In the genomic region with DNA sequence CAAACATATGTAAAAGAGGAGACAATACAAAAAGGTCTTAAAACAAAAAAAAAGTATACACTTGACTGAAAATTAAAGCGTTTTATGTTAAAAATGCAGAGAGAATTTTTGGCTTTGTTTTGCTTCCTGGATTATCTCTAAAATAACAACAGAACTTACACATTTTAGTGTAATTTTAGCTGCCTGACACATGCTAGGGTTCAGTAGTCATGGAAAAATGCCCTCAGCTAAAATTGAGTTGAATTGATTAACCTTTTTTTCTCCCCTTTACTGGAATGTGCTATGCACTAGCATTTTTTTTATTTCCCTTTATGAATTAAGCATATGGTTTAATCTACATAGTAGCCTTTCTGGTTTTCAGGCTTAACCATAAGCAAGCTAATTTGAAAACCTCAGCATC, we compare ENCODE assay signal across 22 cellular contexts.
"Had no signal": no experiment of that assay in that cellular context is flagged by ENCODE, and none has a peak within 500 bp of the region (broad histone marks: within the 10 kb centered on the region; RNA-seq: fewer than 3 reads in every experiment).

No MANE protein-coding gene starts in this region.

- H3K4me3 ChIP-seq: left ventricle myocardium inferior, smooth muscle cell, tibial nerve, uterus had no signal

- H3K27me3 ChIP-seq: neutrophil, tibial nerve, uterus had no signal

- H3K4me3 Mint-ChIP-seq: activated CD4-positive, alpha-beta T cell treated with anti-CD3 and anti-CD28 coated beads, Interleukin-2, amount 10 ng/mL, durations not matched to agents 7 days and 5 days; activated naive CD8-positive, alpha-beta T cell treated with anti-CD3 and anti-CD28 coated beads, Interleukin-2, amount 10 ng/mL, durations not matched to agents 7 days and 5 days; activated T-helper 1 cell treated with anti-CD3 and anti-CD28 coated beads, Interleukin-12 subunit alpha, Interleukin-12 subunit beta, Interleukin-2, Interleukin-4 antibody, amounts not matched to agents 30 ng/mL and 10 ng/mL and 1 ng/mL, durations not matched to agents 14 hours and 24 hours and 36 hours; memory B cell; natural killer cell; T-cell had no signal

- H3K4me1 ChIP-seq: left ventricle myocardium inferior, tibial nerve, uterus had no signal

- H3K36me3 ChIP-seq: neutrophil, uterus had no signal

- ATAC-seq: natural killer cell, right cardiac atrium, T-cell had no signal

- H3K27ac Mint-ChIP-seq: activated CD4-positive, alpha-beta T cell treated with anti-CD3 and anti-CD28 coated beads, Interleukin-2, amount 10 ng/mL, durations not matched to agents 7 days and 5 days; activated naive CD8-positive, alpha-beta T cell treated with anti-CD3 and anti-CD28 coated beads, Interleukin-2, amount 10 ng/mL, durations not matched to agents 7 days and 5 days; activated T-helper 1 cell treated with anti-CD3 and anti-CD28 coated beads, Interleukin-12 subunit alpha, Interleukin-12 subunit beta, Interleukin-2, Interleukin-4 antibody, amounts not matched to agents 30 ng/mL and 10 ng/mL and 1 ng/mL, durations not matched to agents 14 hours and 24 hours and 36 hours; memory B cell; natural killer cell; T-cell had no signal

- H3K27me3 Mint-ChIP-seq: activated CD4-positive, alpha-beta T cell treated with anti-CD3 and anti-CD28 coated beads, Interleukin-2, amount 10 ng/mL, durations not matched to agents 7 days and 5 days; activated naive CD8-positive, alpha-beta T cell treated with anti-CD3 and anti-CD28 coated beads, Interleukin-2, amount 10 ng/mL, durations not matched to agents 7 days and 5 days; memory B cell; T-cell had no signal

- DNase-seq: activated CD4-positive, alpha-beta T cell treated with anti-CD3 and anti-CD28 coated beads, Interleukin-2, amount 10 ng/mL, durations not matched to agents 7 days and 5 days; activated CD8-positive, alpha-beta memory T cell treated with anti-CD3 and anti-CD28 coated beads, Interleukin-2, amount 50 U/mL, for 48 hours; activated naive CD8-positive, alpha-beta T cell treated with anti-CD3 and anti-CD28 coated beads, Interleukin-2, amount 10 ng/mL, durations not matched to agents 7 days and 5 days; anterior cingulate cortex; caudate nucleus; cortex of kidney; effector memory CD4-positive, alpha-beta T cell; left ventricle myocardium inferior; natural killer cell; right cardiac atrium; stimulated activated CD4-positive, alpha-beta T cell treated with anti-CD3 and anti-CD28 coated beads, Interleukin-4, amount 100 ng/mL, for 4 hours; stimulated activated CD8-positive, alpha-beta memory T cell treated with anti-CD3 and anti-CD28 coated beads, Interleukin-4, amount 100 ng/mL, for 48 hours; stimulated activated naive CD4-positive, alpha-beta T cell treated with Interleukin-2 at 50 U/mL for 16 hours; substantia nigra; T-cell; T-helper 9 cell; uterus had no signal

- H3K4me1 Mint-ChIP-seq: activated CD4-positive, alpha-beta T cell treated with anti-CD3 and anti-CD28 coated beads, Interleukin-2, amount 10 ng/mL, durations not matched to agents 7 days and 5 days; activated naive CD8-positive, alpha-beta T cell treated with anti-CD3 and anti-CD28 coated beads, Interleukin-2, amount 10 ng/mL, durations not matched to agents 7 days and 5 days had no signal

- H3K9me3 Mint-ChIP-seq: activated CD4-positive, alpha-beta T cell treated with anti-CD3 and anti-CD28 coated beads, Interleukin-2, amount 10 ng/mL, durations not matched to agents 7 days and 5 days; activated naive CD8-positive, alpha-beta T cell treated with anti-CD3 and anti-CD28 coated beads, Interleukin-2, amount 10 ng/mL, durations not matched to agents 7 days and 5 days; activated T-helper 1 cell treated with anti-CD3 and anti-CD28 coated beads, Interleukin-12 subunit alpha, Interleukin-12 subunit beta, Interleukin-2, Interleukin-4 antibody, amounts not matched to agents 30 ng/mL and 10 ng/mL and 1 ng/mL, durations not matched to agents 14 hours and 24 hours and 36 hours; memory B cell; natural killer cell; T-cell had no signal

- H3K9me3 ChIP-seq: left ventricle myocardium inferior, neutrophil, tibial nerve, uterus had no signal

- H3K36me3 Mint-ChIP-seq: natural killer cell had no signal

- H3K27ac ChIP-seq: left ventricle myocardium inferior, neutrophil, tibial nerve, uterus had no signal
